Comparison of ENCODE assay signal across 9 cellular contexts in the genomic region with DNA sequence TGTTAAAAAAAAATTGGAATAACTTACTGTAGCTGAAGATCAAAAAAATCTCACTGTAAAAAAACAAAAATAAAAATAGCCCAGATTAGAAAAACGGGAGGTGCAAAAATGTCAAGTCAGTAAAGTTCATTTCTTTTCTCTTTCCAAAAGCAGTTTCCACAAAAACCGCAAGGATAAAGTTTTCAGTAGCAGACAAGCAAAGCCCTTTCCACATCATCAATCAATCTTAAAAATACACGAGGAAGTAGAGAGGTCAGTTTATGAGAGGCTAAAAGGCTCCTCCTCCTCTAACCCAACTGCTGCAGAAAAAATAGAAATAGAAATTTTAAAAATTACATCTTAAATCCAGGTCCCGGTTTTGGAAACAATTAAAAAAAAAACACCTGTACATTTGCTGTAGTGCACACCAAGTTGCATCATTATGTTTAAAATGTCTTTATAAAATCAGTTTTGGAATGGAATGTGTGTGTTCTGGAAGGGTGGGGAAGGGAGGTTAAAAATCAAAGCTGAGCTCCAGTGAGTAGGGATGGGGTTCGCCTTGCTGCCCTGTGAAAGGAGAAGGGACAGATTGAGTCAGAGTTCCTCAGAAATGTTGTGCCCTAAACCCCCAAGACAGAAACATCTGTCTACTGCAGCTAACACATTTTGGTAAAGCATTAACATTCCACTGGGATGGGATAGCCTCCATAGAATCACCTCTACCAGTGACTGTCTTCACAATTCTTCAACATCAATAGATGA. TPM values are rescaled to one million over a fixed set of nuclear protein-coding genes. Genes with fewer than 3 reads are reported as not detected.
A peak's percentile ranks its signal among the peaks of the same experiment; 100 is the strongest.
DNase-seq lines count a peak whose midpoint lies in the region; ATAC-seq, FAIRE-seq and TF ChIP-seq lines count a peak whose summit lies in the region.
"Had no signal": no experiment of that assay in that cellular context is flagged by ENCODE, and none has a peak within 500 bp of the region (broad histone marks: within the 10 kb centered on the region; RNA-seq: fewer than 3 reads in every experiment).

No MANE protein-coding gene starts in this region.

- DNase-seq in AG04450 (ENCODE audit: low read depth, low spot score) (no peak), HFFc6 (no peak), keratinocyte (ENCODE audit: low read depth, low spot score) (no peak), NCI-H146 treated with DMSO at 0.1 percent for 48 hours (lab: John Stamatoyannopoulos, UW; ENCODE audit: unreplicated experiment) (no peak)
- DNase-seq in activated CD4-positive, alpha-beta memory T cell treated with anti-CD3 and anti-CD28 coated beads, Interleukin-2, amount 10 ng/mL, durations not matched to agents 7 days and 5 days = no peak
- no peak for DNase-seq in NK-92 treated with Interleukin-12 subunit alpha and Interleukin-12 subunit beta, amount 100 ng/mL, for 24 hours (lab: John Stamatoyannopoulos, UW)
- DNase-seq: NCI-H82 had no signal

- peaks cover 76% of the 10 kb centered on the region for H3K36me3 Mint-ChIP-seq in HFFc6 (ENCODE audit: low read depth)
- peaks cover 89% of the 10 kb centered on the region for H3K36me3 Mint-ChIP-seq in activated CD4-positive, alpha-beta memory T cell treated with anti-CD3 and anti-CD28 coated beads, Interleukin-2, amount 10 ng/mL, durations not matched to agents 7 days and 5 days (ENCODE audit: low read depth)

- peaks cover 81% of the 10 kb centered on the region for H3K4me1 Mint-ChIP-seq in HFFc6 (ENCODE audit: low read depth)
- peaks cover 79% of the 10 kb centered on the region for H3K4me1 Mint-ChIP-seq in activated CD4-positive, alpha-beta memory T cell treated with anti-CD3 and anti-CD28 coated beads, Interleukin-2, amount 10 ng/mL, durations not matched to agents 7 days and 5 days

- no peak overlapping the region for H2AFZ ChIP-seq in keratinocyte (ENCODE audit: control insufficient read depth, low read length)

- H3K4me3 Mint-ChIP-seq in HFFc6 = peak overlapping the region; percentile 100
- peak overlapping the region; percentile 61 for H3K4me3 Mint-ChIP-seq in activated CD4-positive, alpha-beta memory T cell treated with anti-CD3 and anti-CD28 coated beads, Interleukin-2, amount 10 ng/mL, durations not matched to agents 7 days and 5 days

- H3K27me3 ChIP-seq in AG04450 (ENCODE audit: control insufficient read depth, insufficient read depth, low read length) (no peaks in the 10 kb centered on the region), keratinocyte (ENCODE audit: control insufficient read depth, extremely low read depth, insufficient read depth, low read length) (no peaks in the 10 kb centered on the region)

- H3K9me3 ChIP-seq in AG04450 (ENCODE audit: control insufficient read depth, insufficient read depth, low read length) = no peaks in the 10 kb centered on the region
- H3K9me3 ChIP-seq in keratinocyte (ENCODE audit: control insufficient read depth, low read depth, low read length) = no peaks in the 10 kb centered on the region

- H3K4me3 ChIP-seq in AG04450 (ENCODE audit: low read depth, low read length) (peak overlapping the region; percentile 31; the same call in 1 of the 2 replicates), keratinocyte (ENCODE audit: control insufficient read depth in 2 of 3, extremely low read depth in 1 of 3, insufficient read depth in 2 of 3, low read depth in 1 of 3, low read length in 3 of 3) (peak overlapping the region in 2 of 3 experiments; percentile 41 to 45)

- no peak overlapping the region for H3K27ac ChIP-seq in AG04450 (ENCODE audit: low read depth, low read length)
- H3K27ac ChIP-seq in keratinocyte (ENCODE audit: control insufficient read depth, insufficient read depth, low read length) = peak overlapping the region; percentile 79

- CTCF ChIA-PET in AG04450 (lab: Charles Lee) = no interaction called here
- CTCF ChIA-PET in activated CD4-positive, alpha-beta memory T cell treated with anti-CD3 and anti-CD28 coated beads, Interleukin-2, amount 10 ng/mL, durations not matched to agents 7 days and 5 days (lab: Charles Lee) = no interaction called here

- H3K79me2 ChIP-seq in keratinocyte (ENCODE audit: control insufficient read depth, insufficient read depth, low read length) = peaks cover 95% of the 10 kb centered on the region

- H3K4me1 ChIP-seq in keratinocyte (ENCODE audit: control insufficient read depth, extremely low read depth, insufficient read depth, low read length) = peaks cover 41% of the 10 kb centered on the region

- TF ChIP-seq CTCF in AG04450 (IDR thresholded peaks at IDR 0.05; ENCODE audit: low read depth, low read length) (no peak), HFFc6 (IDR thresholded peaks at IDR 0.05) (no peak), keratinocyte (optimal IDR thresholded peaks at IDR 0.05 in 1 of 3, IDR thresholded peaks at IDR 0.05 in 1 of 3, conservative IDR thresholded peaks at IDR 0.05 in 1 of 3; ENCODE audit: extremely low read depth in 1 of 3, insufficient read depth in 2 of 3, low read length in 3 of 3) (no peak)

- peak overlapping the region; percentile 86 for H3K4me2 ChIP-seq in keratinocyte (ENCODE audit: control insufficient read depth, extremely low read depth, insufficient read depth, low read depth, low read length)

- FAIRE-seq in keratinocyte (lab: Jason Lieb, UNC) = no peak

- peak overlapping the region; percentile 72 for H3K27ac Mint-ChIP-seq in HFFc6
- peak overlapping the region; percentile 99 for H3K27ac Mint-ChIP-seq in activated CD4-positive, alpha-beta memory T cell treated with anti-CD3 and anti-CD28 coated beads, Interleukin-2, amount 10 ng/mL, durations not matched to agents 7 days and 5 days

- H3K9me3 Mint-ChIP-seq in HFFc6 = no peaks in the 10 kb centered on the region
- no peaks in the 10 kb centered on the region for H3K9me3 Mint-ChIP-seq in activated CD4-positive, alpha-beta memory T cell treated with anti-CD3 and anti-CD28 coated beads, Interleukin-2, amount 10 ng/mL, durations not matched to agents 7 days and 5 days

- ATAC-seq in GM21390 (IDR thresholded peaks at IDR 0.05; ENCODE audit: unreplicated experiment) = no peak
- no peak for ATAC-seq in HG03378 (IDR thresholded peaks at IDR 0.05; ENCODE audit: unreplicated experiment)

- H3K9me1 ChIP-seq in keratinocyte (ENCODE audit: control insufficient read depth, extremely low read depth, insufficient read depth, low read length) = peaks cover 2% of the 10 kb centered on the region

- peaks cover 22 to 41% of the 10 kb centered on the region in 2 experiments for H3K36me3 ChIP-seq in keratinocyte (ENCODE audit: control insufficient read depth in 2 of 2, extremely low read depth in 1 of 2, insufficient read depth in 2 of 2, low read length in 2 of 2)

- peaks cover 83% of the 10 kb centered on the region for H4K20me1 ChIP-seq in keratinocyte (ENCODE audit: control insufficient read depth, extremely low read depth, insufficient read depth, low read length)

- dilution Hi-C loops in keratinocyte (cut with MboI; ENCODE audit: extremely low pct_ligation_motif_present, low sequenced_read_pairs) = no loop called here

- H3K9ac ChIP-seq in keratinocyte (ENCODE audit: control insufficient read depth, extremely low read depth, insufficient read depth, low read length) = peak overlapping the region; percentile 53

- POLR2A ChIA-PET in AG04450 (lab: Yijun Ruan, JAX) = no interaction called here
- POLR2A ChIA-PET in activated CD4-positive, alpha-beta memory T cell treated with anti-CD3 and anti-CD28 coated beads, Interleukin-2, amount 10 ng/mL, durations not matched to agents 7 days and 5 days (lab: Charles Lee) = interaction anchor here (1.2 to 7.8 kb wide), 7 partner anchors 8 to 174 kb away, joined by 4 to 76 read pairs (median 6); no protein-coding TSS in a partner anchor

- no peaks in the 10 kb centered on the region for H3K27me3 Mint-ChIP-seq in HFFc6 (ENCODE audit: insufficient read depth)
- H3K27me3 Mint-ChIP-seq in activated CD4-positive, alpha-beta memory T cell treated with anti-CD3 and anti-CD28 coated beads, Interleukin-2, amount 10 ng/mL, durations not matched to agents 7 days and 5 days = no peaks in the 10 kb centered on the region

RNA-seq across cellular contexts. Expression of gene HNRNPC, which starts 5.8 kb away (rescaled TPM):
- 813 and 828 TPM in 2 replicates for polyA plus RNA-seq in AG04450 (2011; rRNA removed)
- 452 and 470 TPM in 2 replicates for polyA minus RNA-seq in AG04450 (2011; rRNA and poly(A)+ RNA removed)
- 100 to 1,000 TPM; 528 to 684 (median 604) TPM for total RNA-seq in HFFc6 (2021; fragmentation: NEBNext Ultra II Directional; extraction: Animal tissue kit (Norgen Biotek cat#: 25700))
- 100 to 1,000 TPM; 689 to 710 TPM for total RNA-seq in activated CD4-positive, alpha-beta memory T cell treated with anti-CD3 and anti-CD28 coated beads, Interleukin-2, amount 10 ng/mL, durations not matched to agents 7 days and 5 days
- polyA plus RNA-seq in keratinocyte = 624 to 871 TPM (median 786 TPM) in 3 replicates
- polyA plus RNA-seq in keratinocyte (2011; ENCODE audit: low read depth) = 2,950 TPM
- 414 and 574 TPM in 2 replicates for polyA plus RNA-seq in keratinocyte (2011; cell fraction: cytosol; rRNA removed)
- 390 and 516 TPM in 2 replicates for polyA plus RNA-seq in keratinocyte (2011; cell fraction: nucleus; rRNA removed)
- 567 and 714 TPM in 2 replicates for polyA plus RNA-seq in keratinocyte (2012; ENCODE audit: low replicate concordance)
- polyA minus RNA-seq in keratinocyte = 380 to 701 TPM (median 538 TPM) in 3 replicates
- 204 TPM for polyA minus RNA-seq in keratinocyte (2011; cell fraction: cytosol; rRNA and poly(A)+ RNA removed)
- polyA minus RNA-seq in keratinocyte (2011; cell fraction: nucleus; rRNA and poly(A)+ RNA removed) = 318 and 503 TPM in 2 replicates

RNA-seq across cellular contexts. Expression of gene RPGRIP1, which starts 16.4 kb away (rescaled TPM):
- polyA plus RNA-seq in AG04450 (2011; rRNA removed) (not detected in 2 replicates), keratinocyte (0.07 TPM in 1 of 3 replicates, not detected in the others)
- not detected in 2 replicates for polyA minus RNA-seq in AG04450 (2011; rRNA and poly(A)+ RNA removed)
- not detected for total RNA-seq in HFFc6 (2021; fragmentation: NEBNext Ultra II Directional; extraction: Animal tissue kit (Norgen Biotek cat#: 25700))
- total RNA-seq in activated CD4-positive, alpha-beta memory T cell treated with anti-CD3 and anti-CD28 coated beads, Interleukin-2, amount 10 ng/mL, durations not matched to agents 7 days and 5 days = not detected
- polyA plus RNA-seq in keratinocyte (2011; ENCODE audit: low read depth) = not detected
- 0.02 and 0.03 TPM in 2 replicates for polyA plus RNA-seq in keratinocyte (2011; cell fraction: cytosol; rRNA removed)
- 0.05 TPM in 1 of 2 replicates, not detected in the other for polyA plus RNA-seq in keratinocyte (2011; cell fraction: nucleus; rRNA removed)
- not detected in 2 replicates for polyA plus RNA-seq in keratinocyte (2012; ENCODE audit: low replicate concordance)
- polyA minus RNA-seq in keratinocyte = 0.23 TPM in 1 of 3 replicates, not detected in the others
- not detected for polyA minus RNA-seq in keratinocyte (2011; cell fraction: cytosol; rRNA and poly(A)+ RNA removed)
- not detected in 2 replicates for polyA minus RNA-seq in keratinocyte (2011; cell fraction: nucleus; rRNA and poly(A)+ RNA removed)
